Comparison of ENCODE assay signal across 9 cellular contexts in genomic region chr20:50789968-50790650, GRCh38. TPM values are rescaled to one million over a fixed set of nuclear protein-coding genes. Genes with fewer than 3 reads are reported as not detected.
DNase-seq lines count a peak whose midpoint lies in the region; ATAC-seq and TF ChIP-seq lines count a peak whose summit lies in the region.
"Had no signal": no experiment of that assay in that cellular context is flagged by ENCODE, and none has a peak within 500 bp of the region (broad histone marks: within the 10 kb centered on the region; RNA-seq: fewer than 3 reads in every experiment).

No MANE protein-coding gene starts in this region.

- H3K36me3 ChIP-seq in right lobe of liver = no peaks in the 10 kb centered on the region

- peak overlapping the region in 2 of 3 donors; percentile 6 to 60 for H3K27ac ChIP-seq in right lobe of liver
- H3K27ac ChIP-seq in substantia nigra (ENCODE audit: low read depth, low read length, poor library complexity, severe bottlenecking) = peak overlapping the region; percentile 19

- H3K36me3 Mint-ChIP-seq in activated CD4-positive, alpha-beta T cell treated with anti-CD3 and anti-CD28 coated beads, Interleukin-2, amount 10 ng/mL, durations not matched to agents 24 days and 14 days (ENCODE audit: low read depth) = no peaks in the 10 kb centered on the region
- no peaks in the 10 kb centered on the region for H3K36me3 Mint-ChIP-seq in activated CD8-positive, alpha-beta T cell treated with anti-CD3 and anti-CD28 coated beads, Interleukin-2, amount 10 ng/mL, durations not matched to agents 7 days and 5 days (ENCODE audit: low read depth)
- H3K36me3 Mint-ChIP-seq: natural killer cell had no signal

- no peaks in the 10 kb centered on the region for H3K9me3 ChIP-seq in right lobe of liver

- H3K4me3 ChIP-seq in right lobe of liver = no peak overlapping the region

- 69% methylated on average over 7 of the region's 11 CpGs for WGBS in right lobe of liver (ENCODE audit: insufficient coverage, low coverage, low lambda C conversion rate, missing lambda C conversion rate)

- TF ChIP-seq POLR2A in right lobe of liver (IDR thresholded peaks at IDR 0.05) = no peak

- H3K27me3 ChIP-seq in right lobe of liver = no peaks in the 10 kb centered on the region

- POLR2A ChIA-PET in activated CD8-positive, alpha-beta T cell treated with anti-CD3 and anti-CD28 coated beads, Interleukin-2, amount 10 ng/mL, durations not matched to agents 7 days and 5 days (lab: Charles Lee) = interaction anchor here (0.6 to 2.3 kb wide), 7 partner anchors 15 to 168 kb away, joined by 3 to 22 read pairs (median 3); partner anchors contain the start of genes ADNP, DPM1 and MOCS3

- TF ChIP-seq CTCF in right lobe of liver (IDR thresholded peaks at IDR 0.05) = no peak

- H3K4me3 Mint-ChIP-seq in activated CD4-positive, alpha-beta T cell treated with anti-CD3 and anti-CD28 coated beads, Interleukin-2, amount 10 ng/mL, durations not matched to agents 24 days and 14 days = no peak overlapping the region
- H3K4me3 Mint-ChIP-seq in activated CD8-positive, alpha-beta T cell treated with anti-CD3 and anti-CD28 coated beads, Interleukin-2, amount 10 ng/mL, durations not matched to agents 7 days and 5 days = no peak overlapping the region

- H3K4me1 Mint-ChIP-seq in activated CD4-positive, alpha-beta T cell treated with anti-CD3 and anti-CD28 coated beads, Interleukin-2, amount 10 ng/mL, durations not matched to agents 24 days and 14 days = peaks cover 8% of the 10 kb centered on the region
- peaks cover 23% of the 10 kb centered on the region for H3K4me1 Mint-ChIP-seq in activated CD8-positive, alpha-beta T cell treated with anti-CD3 and anti-CD28 coated beads, Interleukin-2, amount 10 ng/mL, durations not matched to agents 7 days and 5 days (ENCODE audit: low read depth)

- CTCF ChIA-PET in activated CD8-positive, alpha-beta T cell treated with anti-CD3 and anti-CD28 coated beads, Interleukin-2, amount 10 ng/mL, durations not matched to agents 7 days and 5 days (lab: Charles Lee) = interaction anchor here (0.6 to 15.0 kb wide), 33 partner anchors 8 to 637 kb away, joined by 3 to 407 read pairs (median 4); partner anchors contain the start of genes ADNP, DPM1, MOCS3 and PEDS1

- H3K4me1 ChIP-seq in right lobe of liver = peaks cover 0 to 12% (median 5%) of the 10 kb centered on the region in 4 donors

- ATAC-seq in activated CD8-positive, alpha-beta T cell treated with anti-CD3 and anti-CD28 coated beads, Interleukin-2, amount 10 ng/mL, durations not matched to agents 7 days and 5 days = no peak
- ATAC-seq in right lobe of liver = no peak

- H3K27ac Mint-ChIP-seq in activated CD4-positive, alpha-beta T cell treated with anti-CD3 and anti-CD28 coated beads, Interleukin-2, amount 10 ng/mL, durations not matched to agents 24 days and 14 days = peak overlapping the region; percentile 69
- H3K27ac Mint-ChIP-seq in activated CD8-positive, alpha-beta T cell treated with anti-CD3 and anti-CD28 coated beads, Interleukin-2, amount 10 ng/mL, durations not matched to agents 7 days and 5 days = peak overlapping the region; percentile 77

- peaks cover 4% of the 10 kb centered on the region for H3K27me3 Mint-ChIP-seq in activated CD4-positive, alpha-beta T cell treated with anti-CD3 and anti-CD28 coated beads, Interleukin-2, amount 10 ng/mL, durations not matched to agents 24 days and 14 days
- H3K27me3 Mint-ChIP-seq in activated CD8-positive, alpha-beta T cell treated with anti-CD3 and anti-CD28 coated beads, Interleukin-2, amount 10 ng/mL, durations not matched to agents 7 days and 5 days (ENCODE audit: low read depth) = no peaks in the 10 kb centered on the region

- no peak for DNase-seq in activated CD4-positive, alpha-beta T cell treated with anti-CD3 and anti-CD28 coated beads, Interleukin-2, amount 10 ng/mL, durations not matched to agents 24 days and 14 days
- DNase-seq in activated CD4-positive, alpha-beta T cell treated with anti-CD3 and anti-CD28 coated beads, Interleukin-2, amount 50 U/mL, for 48 hours = no peak
- no peak for DNase-seq in activated CD8-positive, alpha-beta T cell treated with anti-CD3 and anti-CD28 coated beads, Interleukin-2, amount 10 ng/mL, durations not matched to agents 7 days and 5 days
- no peak for DNase-seq in right lobe of liver
- no peak for DNase-seq in substantia nigra (lab: John Stamatoyannopoulos, UW)
- DNase-seq in NCI-H1436 (lab: John Stamatoyannopoulos, UW) = no peak
- DNase-seq in iPS-NIHi7 (ENCODE audit: extremely low spot score) = no peak
- no peak for DNase-seq in inferior parietal cortex (ENCODE audit: extremely low spot score)

- intact Hi-C loops in activated CD4-positive, alpha-beta T cell treated with anti-CD3 and anti-CD28 coated beads, Interleukin-2, amount 10 ng/mL, durations not matched to agents 24 days and 14 days (cut with micrococcal nuclease) = loop anchor here (1.0 to 5.0 kb wide), 5 partner anchors 58 to 517 kb away; partner anchors contain the start of gene PARD6B
- intact Hi-C loops in right lobe of liver (cut with DNase I) = no loop called here

- H3K9me3 Mint-ChIP-seq in activated CD4-positive, alpha-beta T cell treated with anti-CD3 and anti-CD28 coated beads, Interleukin-2, amount 10 ng/mL, durations not matched to agents 24 days and 14 days = no peaks in the 10 kb centered on the region
- H3K9me3 Mint-ChIP-seq in activated CD8-positive, alpha-beta T cell treated with anti-CD3 and anti-CD28 coated beads, Interleukin-2, amount 10 ng/mL, durations not matched to agents 7 days and 5 days (ENCODE audit: insufficient read depth) = no peaks in the 10 kb centered on the region
- H3K9me3 Mint-ChIP-seq: natural killer cell had no signal

RNA-seq across cellular contexts. Expression of gene BCAS4, which starts 4.8 kb away (rescaled TPM):
- 7.2 and 8.4 TPM in 2 replicates for total RNA-seq in activated CD4-positive, alpha-beta T cell treated with anti-CD3 and anti-CD28 coated beads, Interleukin-2, amount 10 ng/mL, durations not matched to agents 24 days and 14 days
- total RNA-seq in activated CD8-positive, alpha-beta T cell treated with anti-CD3 and anti-CD28 coated beads, Interleukin-2, amount 10 ng/mL, durations not matched to agents 7 days and 5 days = 10 to 100 TPM; 29.3 to 32.6 TPM
- total RNA-seq in right lobe of liver = 1 to 10 TPM in 1 of 6 experiments, under 1 TPM in 5; 0.31 to 1.4 (median 0.60) TPM

RNA-seq across cellular contexts. Expression of gene PARD6B, which starts 58.7 kb away (rescaled TPM):
- 6.0 and 7.0 TPM in 2 replicates for total RNA-seq in activated CD4-positive, alpha-beta T cell treated with anti-CD3 and anti-CD28 coated beads, Interleukin-2, amount 10 ng/mL, durations not matched to agents 24 days and 14 days
- 1 to 10 TPM; 4.3 to 6.0 TPM for total RNA-seq in activated CD8-positive, alpha-beta T cell treated with anti-CD3 and anti-CD28 coated beads, Interleukin-2, amount 10 ng/mL, durations not matched to agents 7 days and 5 days
- total RNA-seq in right lobe of liver = 10 to 100 TPM in 2 of 6 experiments, 1 to 10 TPM in 4; 6.6 to 11.1 (median 8.5) TPM
